ENCODE assay signal across 31 cellular contexts in genomic region chr10:35075228-35075627, GRCh38.
"Had no signal": no experiment of that assay in that cellular context is flagged by ENCODE, and none has a peak within 500 bp of the region (broad histone marks: within the 10 kb centered on the region; RNA-seq: fewer than 3 reads in every experiment).

No MANE protein-coding gene starts in this region.

- H3K9me3 ChIP-seq: colonic mucosa had no signal

- H2AFZ ChIP-seq: PC-9 had no signal

- H3K4me3 Mint-ChIP-seq: activated CD4-positive, alpha-beta T cell treated with anti-CD3 and anti-CD28 coated beads for 36 hours; activated CD4-positive, alpha-beta T cell treated with anti-CD3 and anti-CD28 coated beads, Interleukin-2, amount 10 ng/mL, durations not matched to agents 7 days and 5 days; activated CD8-positive, alpha-beta T cell treated with anti-CD3 and anti-CD28 coated beads, Interleukin-2, amount 10 ng/mL, durations not matched to agents 7 days and 5 days; activated naive CD4-positive, alpha-beta T cell treated with anti-CD3 and anti-CD28 coated beads, Interleukin-2, amount 10 ng/mL, durations not matched to agents 7 days and 5 days; activated naive CD8-positive, alpha-beta T cell; activated naive CD8-positive, alpha-beta T cell treated with anti-CD3 and anti-CD28 coated beads, Interleukin-2, amount 50 U/mL, for 24 hours; activated T-cell treated with anti-CD3 and anti-CD28 coated beads, Interleukin-2, amount 50 U/mL, for 24 hours; central memory CD8-positive, alpha-beta T cell; WTC11 had no signal

- H3K27ac ChIP-seq: cardiac muscle cell, colonic mucosa, PC-9, RWPE1 had no signal

- H3K4me1 Mint-ChIP-seq: activated CD4-positive, alpha-beta T cell treated with anti-CD3 and anti-CD28 coated beads, Interleukin-2, amount 10 ng/mL, durations not matched to agents 7 days and 5 days; activated naive CD4-positive, alpha-beta T cell treated with anti-CD3 and anti-CD28 coated beads, Interleukin-2, amount 10 ng/mL, durations not matched to agents 7 days and 5 days; WTC11 had no signal

- H3K27me3 Mint-ChIP-seq: activated CD4-positive, alpha-beta T cell treated with anti-CD3 and anti-CD28 coated beads for 36 hours; activated CD4-positive, alpha-beta T cell treated with anti-CD3 and anti-CD28 coated beads, Interleukin-2, amount 10 ng/mL, durations not matched to agents 7 days and 5 days; activated naive CD4-positive, alpha-beta T cell treated with anti-CD3 and anti-CD28 coated beads, Interleukin-2, amount 10 ng/mL, durations not matched to agents 7 days and 5 days; activated naive CD8-positive, alpha-beta T cell; activated naive CD8-positive, alpha-beta T cell treated with anti-CD3 and anti-CD28 coated beads, Interleukin-2, amount 50 U/mL, for 24 hours; activated T-cell treated with anti-CD3 and anti-CD28 coated beads, Interleukin-2, amount 50 U/mL, for 24 hours; central memory CD8-positive, alpha-beta T cell had no signal

- H3K27me3 ChIP-seq: cardiac muscle cell, colonic mucosa had no signal

- H3K4me2 ChIP-seq: PC-9 had no signal

- H3K4me3 ChIP-seq: cardiac muscle cell, colonic mucosa, PC-9 had no signal

- H3K4me1 ChIP-seq: colonic mucosa had no signal

- H3K27ac Mint-ChIP-seq: activated CD4-positive, alpha-beta T cell treated with anti-CD3 and anti-CD28 coated beads for 36 hours; activated CD4-positive, alpha-beta T cell treated with anti-CD3 and anti-CD28 coated beads, Interleukin-2, amount 10 ng/mL, durations not matched to agents 7 days and 5 days; activated CD8-positive, alpha-beta T cell treated with anti-CD3 and anti-CD28 coated beads, Interleukin-2, amount 10 ng/mL, durations not matched to agents 7 days and 5 days; activated naive CD4-positive, alpha-beta T cell treated with anti-CD3 and anti-CD28 coated beads, Interleukin-2, amount 10 ng/mL, durations not matched to agents 7 days and 5 days; activated naive CD8-positive, alpha-beta T cell; activated naive CD8-positive, alpha-beta T cell treated with anti-CD3 and anti-CD28 coated beads, Interleukin-2, amount 50 U/mL, for 24 hours; activated T-cell treated with anti-CD3 and anti-CD28 coated beads, Interleukin-2, amount 50 U/mL, for 24 hours; WTC11 had no signal

- DNase-seq: activated CD4-positive, alpha-beta T cell treated with anti-CD3 and anti-CD28 coated beads for 36 hours; activated CD4-positive, alpha-beta T cell treated with anti-CD3 and anti-CD28 coated beads, Interleukin-2, amount 10 ng/mL, durations not matched to agents 7 days and 5 days; activated CD4-positive, alpha-beta T cell treated with anti-CD3 and anti-CD28 coated beads, Interleukin-2, amount 50 U/mL, for 48 hours; activated CD8-positive, alpha-beta T cell treated with anti-CD3 and anti-CD28 coated beads, Interleukin-2, amount 10 ng/mL, durations not matched to agents 7 days and 5 days; activated naive CD4-positive, alpha-beta T cell treated with anti-CD3 and anti-CD28 coated beads, Interleukin-2, amount 10 ng/mL, durations not matched to agents 7 days and 5 days; activated naive CD8-positive, alpha-beta T cell treated with anti-CD3 and anti-CD28 coated beads, Interleukin-2, amount 50 U/mL, for 24 hours; activated T-cell treated with anti-CD3 and anti-CD28 coated beads, Interleukin-2, amount 50 U/mL, for 24 hours; anterior cingulate cortex; colonic mucosa; NCI-H1092 treated with DMSO at 0.1 percent for 48 hours; NCI-H1417; NCI-H146; NCI-H187 treated with DMSO at 0.1 percent for 48 hours; NCI-H2081; NCI-H2171 treated with DMSO at 0.1 percent for 48 hours; NCI-H2227 treated with DMSO at 0.1 percent for 48 hours; NCI-H446 treated with DMSO at 0.1 percent for 48 hours; NCI-H524; NCI-H69; NK-92 treated with Interleukin-12 subunit alpha and Interleukin-12 subunit beta, amount 100 ng/mL, for 24 hours; PC-9; SW 1271; T-helper 1 cell; T1000 had no signal

- ATAC-seq: activated CD4-positive, alpha-beta T cell treated with anti-CD3 and anti-CD28 coated beads for 36 hours; activated CD4-positive, CD25-positive, alpha-beta regulatory T cell treated with anti-CD3 and anti-CD28 coated beads, Interleukin-2, amount 50 U/mL, for 24 hours; activated CD8-positive, alpha-beta T cell treated with anti-CD3 and anti-CD28 coated beads, Interleukin-2, amount 10 ng/mL, durations not matched to agents 7 days and 5 days; activated naive CD8-positive, alpha-beta T cell treated with anti-CD3 and anti-CD28 coated beads, Interleukin-2, amount 50 U/mL, for 24 hours; Right ventricle myocardium inferior; WTC11 had no signal

- H3K9me3 Mint-ChIP-seq: activated CD4-positive, alpha-beta T cell treated with anti-CD3 and anti-CD28 coated beads, Interleukin-2, amount 10 ng/mL, durations not matched to agents 7 days and 5 days; activated naive CD4-positive, alpha-beta T cell treated with anti-CD3 and anti-CD28 coated beads, Interleukin-2, amount 10 ng/mL, durations not matched to agents 7 days and 5 days; activated naive CD8-positive, alpha-beta T cell treated with anti-CD3 and anti-CD28 coated beads, Interleukin-2, amount 50 U/mL, for 24 hours; activated T-cell treated with anti-CD3 and anti-CD28 coated beads, Interleukin-2, amount 50 U/mL, for 24 hours; central memory CD8-positive, alpha-beta T cell; WTC11 had no signal

- H3K36me3 ChIP-seq: colonic mucosa had no signal

- H3K36me3 Mint-ChIP-seq: WTC11 had no signal
